Comparison of ENCODE assay signal across 24 cellular contexts in genomic region chr20:24350923-24351368, GRCh38.
DNase-seq lines count a peak whose midpoint lies in the region; TF ChIP-seq lines count a peak whose summit lies in the region.
"Had no signal": no experiment of that assay in that cellular context is flagged by ENCODE, and none has a peak within 500 bp of the region (broad histone marks: within the 10 kb centered on the region; RNA-seq: fewer than 3 reads in every experiment).

No MANE protein-coding gene starts in this region.

- no peaks in the 10 kb centered on the region for H3K4me1 ChIP-seq in fibroblast of lung (ENCODE audit: control insufficient read depth, extremely low read depth, insufficient read depth, low read length)
- no peaks in the 10 kb centered on the region for H3K4me1 ChIP-seq in smooth muscle cell (ENCODE audit: low read depth)
- H3K4me1 ChIP-seq: breast epithelium had no signal

- no peaks in the 10 kb centered on the region for H3K36me3 Mint-ChIP-seq in chondrocyte (ENCODE audit: low read depth)
- H3K36me3 Mint-ChIP-seq: activated naive CD8-positive, alpha-beta T cell treated with anti-CD3 and anti-CD28 coated beads, Interleukin-2, amount 10 ng/mL, durations not matched to agents 7 days and 5 days; CD8-positive, alpha-beta memory T cell had no signal

- H3K27me3 ChIP-seq in fibroblast of lung (ENCODE audit: control insufficient read depth, insufficient read depth, low read length) (no peaks in the 10 kb centered on the region), smooth muscle cell (ENCODE audit: low read depth) (no peaks in the 10 kb centered on the region)
- H3K27me3 ChIP-seq: uterus had no signal

- 63% methylated on average over 7 of the region's 7 CpGs for WGBS in smooth muscle cell (ENCODE audit: low lambda C conversion rate)

- H3K79me2 ChIP-seq in fibroblast of lung (ENCODE audit: control insufficient read depth, insufficient read depth, low read length) = no peaks in the 10 kb centered on the region
- no peaks in the 10 kb centered on the region for H3K79me2 ChIP-seq in smooth muscle cell (ENCODE audit: low read depth)

- peaks cover 5% of the 10 kb centered on the region for H3K27me3 Mint-ChIP-seq in chondrocyte (ENCODE audit: low read depth)

- TF ChIP-seq CTCF in fibroblast of lung (conservative IDR thresholded peaks at IDR 0.05 in 1 of 2, IDR thresholded peaks at IDR 0.05 in 1 of 2; ENCODE audit: low read depth in 1 of 2, low read length in 2 of 2) (no peak), smooth muscle cell (IDR thresholded peaks at IDR 0.05; ENCODE audit: borderline replicate concordance, insufficient read depth, poor library complexity, severe bottlenecking) (no peak), chondrocyte (IDR thresholded peaks at IDR 0.05) (no peak)

- H3K36me3 ChIP-seq in fibroblast of lung (ENCODE audit: control insufficient read depth, insufficient read depth, low read length) (no peaks in the 10 kb centered on the region), smooth muscle cell (ENCODE audit: low read depth) (no peaks in the 10 kb centered on the region)
- H3K36me3 ChIP-seq: breast epithelium, uterus had no signal

- H3K4me3 Mint-ChIP-seq in chondrocyte (ENCODE audit: unreplicated experiment) = no peak overlapping the region
- H3K4me3 Mint-ChIP-seq: activated naive CD8-positive, alpha-beta T cell treated with anti-CD3 and anti-CD28 coated beads, Interleukin-2, amount 10 ng/mL, durations not matched to agents 7 days and 5 days; CD8-positive, alpha-beta memory T cell; neural crest cell had no signal

- H3K27ac ChIP-seq in fibroblast of lung (ENCODE audit: insufficient read depth, low read length) (no peak overlapping the region), smooth muscle cell (ENCODE audit: low read depth) (peak overlapping the region; percentile 23)
- H3K27ac ChIP-seq: breast epithelium, SK-N-MC, uterus, VCaP had no signal

- H3K4me2 ChIP-seq in fibroblast of lung (ENCODE audit: extremely low read depth, insufficient read depth, low read length) = no peak overlapping the region
- no peak overlapping the region for H3K4me2 ChIP-seq in smooth muscle cell

- no peak overlapping the region for H3K9ac ChIP-seq in fibroblast of lung (ENCODE audit: insufficient read depth, low read length)
- H3K9ac ChIP-seq in smooth muscle cell (ENCODE audit: low read depth) = no peak overlapping the region

- H3K4me1 Mint-ChIP-seq in chondrocyte (ENCODE audit: low read depth) = no peaks in the 10 kb centered on the region
- H3K4me1 Mint-ChIP-seq: CD8-positive, alpha-beta memory T cell; neural crest cell had no signal

- no peak overlapping the region for H3K4me3 ChIP-seq in fibroblast of lung (replicated peaks in 1 of 4; ENCODE audit: control extremely low read depth in 1 of 4, insufficient read depth in 1 of 4, low read depth in 3 of 4, low read length in 4 of 4)
- H3K4me3 ChIP-seq in smooth muscle cell = no peak overlapping the region
- H3K4me3 ChIP-seq: breast epithelium, mucosa of descending colon, SK-N-MC, uterus had no signal

- H2AFZ ChIP-seq in fibroblast of lung (ENCODE audit: low read length) (no peak overlapping the region), smooth muscle cell (ENCODE audit: low read depth) (no peak overlapping the region)

- H3K27ac Mint-ChIP-seq in chondrocyte (ENCODE audit: unreplicated experiment) = no peak overlapping the region
- H3K27ac Mint-ChIP-seq: activated naive CD8-positive, alpha-beta T cell treated with anti-CD3 and anti-CD28 coated beads, Interleukin-2, amount 10 ng/mL, durations not matched to agents 7 days and 5 days; CD8-positive, alpha-beta memory T cell had no signal

- no peaks in the 10 kb centered on the region for H3K9me3 ChIP-seq in fibroblast of lung (ENCODE audit: control insufficient read depth, insufficient read depth, low read depth, low read length)
- H3K9me3 ChIP-seq in smooth muscle cell (replicated peaks; ENCODE audit: low read depth) = no peaks in the 10 kb centered on the region
- H3K9me3 ChIP-seq: breast epithelium, mucosa of descending colon, uterus had no signal

- H4K20me1 ChIP-seq in fibroblast of lung (ENCODE audit: control insufficient read depth, extremely low read depth, insufficient read depth, low read length) (no peaks in the 10 kb centered on the region), smooth muscle cell (ENCODE audit: low read depth) (no peaks in the 10 kb centered on the region)

- peak; percentile 31 for DNase-seq in EL
- DNase-seq in RPMI7951 (ENCODE audit: low read depth) = peak; percentile 87
- peak; percentile 13 to 15 for DNase-seq in fibroblast of lung (ENCODE audit: low read depth in 2 of 2)
- DNase-seq in smooth muscle cell (lab: John Stamatoyannopoulos, UW; ENCODE audit: unreplicated experiment) = no peak
- DNase-seq in NCI-H1105 treated with DMSO at 0.1 percent for 48 hours (lab: John Stamatoyannopoulos, UW) = no peak
- DNase-seq in SK-N-DZ (ENCODE audit: low spot score) = no peak
- no peak for DNase-seq in HK-2 (ENCODE audit: unreplicated experiment)
- DNase-seq in chondrocyte (ENCODE audit: low spot score) = no peak
- DNase-seq: activated effector memory CD4-positive, alpha-beta T cell treated with Interleukin-2 at 50 U/mL for 16 hours; activated naive CD8-positive, alpha-beta T cell treated with anti-CD3 and anti-CD28 coated beads, Interleukin-2, amount 10 ng/mL, durations not matched to agents 7 days and 5 days; CD8-positive, alpha-beta memory T cell; dermis blood vessel endothelial cell; DMS79; hippocampal formation; mucosa of descending colon; NCI-H1417; NCI-H510A; substantia nigra; T-helper 2 cell; uterus had no signal

- no peaks in the 10 kb centered on the region for H3F3A ChIP-seq in smooth muscle cell (ENCODE audit: low read depth)

- H3K9me3 Mint-ChIP-seq in chondrocyte (ENCODE audit: low read depth) = no peaks in the 10 kb centered on the region
- H3K9me3 Mint-ChIP-seq: activated naive CD8-positive, alpha-beta T cell treated with anti-CD3 and anti-CD28 coated beads, Interleukin-2, amount 10 ng/mL, durations not matched to agents 7 days and 5 days; CD8-positive, alpha-beta memory T cell; neural crest cell had no signal

Comparison
In these comparisons a context has a peak if more than half of its experiments do, and no peak if none do; other contexts are left out.
1. DNase-seq: peak in EL (single experiment), RPMI7951 (single experiment) and fibroblast of lung (2 of 2); none in smooth muscle cell (single experiment), NCI-H1105 treated with DMSO at 0.1 percent for 48 hours (single experiment), SK-N-DZ (single experiment), HK-2 (single experiment) and chondrocyte (single experiment).